In the genomic region with DNA sequence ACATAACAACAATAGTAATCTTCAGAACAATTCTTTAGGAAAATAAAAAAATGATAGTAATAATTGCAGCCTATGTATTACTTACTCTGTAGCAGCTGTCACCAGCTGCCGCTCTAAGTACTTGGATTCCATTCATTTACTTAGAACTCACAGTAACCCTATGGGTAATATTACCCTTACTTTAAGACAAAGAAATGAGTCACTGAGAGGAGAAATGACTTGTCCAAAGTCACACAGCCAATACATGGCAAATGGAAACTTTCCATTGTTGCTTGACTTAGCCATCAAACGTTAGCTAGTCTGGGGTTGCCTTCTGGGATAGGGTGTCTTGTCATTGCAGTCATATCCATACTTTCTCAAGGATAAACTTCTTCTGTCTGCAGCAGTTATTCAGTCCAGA, we compare ENCODE assay signal across 9 cellular contexts. TPM values are rescaled to one million over a fixed set of nuclear protein-coding genes. Genes with fewer than 3 reads are reported as not detected.
A peak's percentile ranks its signal among the peaks of the same experiment; 100 is the strongest.
DNase-seq lines count a peak whose midpoint lies in the region; ATAC-seq, FAIRE-seq and TF ChIP-seq lines count a peak whose summit lies in the region.
"Had no signal": no experiment of that assay in that cellular context is flagged by ENCODE, and none has a peak within 500 bp of the region (broad histone marks: within the 10 kb centered on the region; RNA-seq: fewer than 3 reads in every experiment).

No MANE protein-coding gene starts in this region.

- H3K9me3 ChIP-seq in breast epithelium: no peaks in the 10 kb centered on the region
- H3K9me3 ChIP-seq in esophagus muscularis mucosa: no peaks in the 10 kb centered on the region

- peak; percentile 64 for ATAC-seq in HG02870 (IDR thresholded peaks at IDR 0.05; ENCODE audit: unreplicated experiment)
- peak; percentile 70 for ATAC-seq in stimulated activated naive CD8-positive, alpha-beta T cell treated with anti-CD3 and anti-CD28 coated beads, Interleukin-15, amount 100 ng/mL, for 72 hours

- intact Hi-C loops in MCF 10A (cut with micrococcal nuclease): loop anchor here (2.0 to 5.0 kb wide), 5 partner anchors 47 to 223 kb away; partner anchors contain the start of gene CREM
- intact Hi-C loops in breast epithelium (cut with DNase I; ENCODE audit: low total_unique reads): no loop called here
- intact Hi-C loops in esophagus muscularis mucosa (cut with DNase I): loop anchor here (5.0 to 10.0 kb wide), 2 partner anchors 77 to 115 kb away; no protein-coding TSS in a partner anchor

- H3K27me3 ChIP-seq in breast epithelium: no peaks in the 10 kb centered on the region
- no peaks in the 10 kb centered on the region for H3K27me3 ChIP-seq in esophagus muscularis mucosa

- no peak overlapping the region for H3K27ac Mint-ChIP-seq in MCF 10A (ENCODE audit: low read depth, unreplicated experiment)
- peak overlapping the region; percentile 42 to 83 for H3K27ac Mint-ChIP-seq in stimulated activated naive CD8-positive, alpha-beta T cell treated with anti-CD3 and anti-CD28 coated beads, Interleukin-15, amount 100 ng/mL, for 72 hours

- no peak overlapping the region for H3K27ac ChIP-seq in breast epithelium
- H3K27ac ChIP-seq in esophagus muscularis mucosa (replicated peaks in 1 of 4): no peak overlapping the region

- H3K4me1 ChIP-seq in breast epithelium (peaks cover 0 to 7% of the 10 kb centered on the region in 2 donors), esophagus muscularis mucosa (peaks cover 46 to 59% (median 57%) of the 10 kb centered on the region in 4 donors)

- H3K4me3 Mint-ChIP-seq in MCF 10A (ENCODE audit: unreplicated experiment): no peak overlapping the region
- H3K4me3 Mint-ChIP-seq in stimulated activated naive CD8-positive, alpha-beta T cell treated with anti-CD3 and anti-CD28 coated beads, Interleukin-15, amount 100 ng/mL, for 72 hours: peak overlapping the region; percentile 40 to 87

- H3K27me3 Mint-ChIP-seq in MCF 10A (ENCODE audit: insufficient read depth, unreplicated experiment): no peaks in the 10 kb centered on the region
- no peaks in the 10 kb centered on the region for H3K27me3 Mint-ChIP-seq in stimulated activated naive CD8-positive, alpha-beta T cell treated with anti-CD3 and anti-CD28 coated beads, Interleukin-15, amount 100 ng/mL, for 72 hours

- no peak for TF ChIP-seq EP300 in esophagus muscularis mucosa (IDR thresholded peaks at IDR 0.05)

- no peaks in the 10 kb centered on the region for H3K36me3 ChIP-seq in breast epithelium
- no peaks in the 10 kb centered on the region for H3K36me3 ChIP-seq in esophagus muscularis mucosa

- H3K4me3 ChIP-seq in breast epithelium (no peak overlapping the region), esophagus muscularis mucosa (no peak overlapping the region)

- CTCF ChIA-PET in MCF 10A (lab: Yijun Ruan, JAX): no interaction called here

- POLR2A ChIA-PET in MCF 10A (lab: Yijun Ruan, JAX): interaction anchor here (0.6 to 1.3 kb wide), 5 partner anchors 10 to 207 kb away, joined by 3 to 4 read pairs (median 3); no protein-coding TSS in a partner anchor

- no peak for FAIRE-seq in RCC 7860 (lab: Jason Lieb, UNC)

- no peak for TF ChIP-seq POLR2A in breast epithelium (IDR thresholded peaks at IDR 0.05)
- TF ChIP-seq POLR2A in esophagus muscularis mucosa (IDR thresholded peaks at IDR 0.05; ENCODE audit: low read depth): no peak

- DNase-seq in MCF 10A (ENCODE audit: unreplicated experiment) (peak; percentile 34), breast epithelium (ENCODE audit: low spot score in 2 of 2) (no peak), RCC 7860 (ENCODE audit: low spot score) (peak; percentile 24), esophagus muscularis mucosa (ENCODE audit: extremely low spot score) (no peak), NCI-H2196 (lab: John Stamatoyannopoulos, UW; ENCODE audit: unreplicated experiment) (no peak), 8988T (no peak)
- peak in 1 of 2 donors; percentile 13 for DNase-seq in stimulated activated naive CD8-positive, alpha-beta T cell treated with anti-CD3 and anti-CD28 coated beads, Interleukin-15, amount 100 ng/mL, for 72 hours
- DNase-seq: COR-L47 had no signal

- peaks cover 36% of the 10 kb centered on the region for H3K4me1 Mint-ChIP-seq in MCF 10A (ENCODE audit: insufficient read depth, unreplicated experiment)
- peaks cover 76% of the 10 kb centered on the region for H3K4me1 Mint-ChIP-seq in stimulated activated naive CD8-positive, alpha-beta T cell treated with anti-CD3 and anti-CD28 coated beads, Interleukin-15, amount 100 ng/mL, for 72 hours

- no peaks in the 10 kb centered on the region for H3K9me3 Mint-ChIP-seq in MCF 10A (ENCODE audit: unreplicated experiment)
- H3K9me3 Mint-ChIP-seq in stimulated activated naive CD8-positive, alpha-beta T cell treated with anti-CD3 and anti-CD28 coated beads, Interleukin-15, amount 100 ng/mL, for 72 hours: no peaks in the 10 kb centered on the region

- no peak for TF ChIP-seq CTCF in MCF 10A (IDR thresholded peaks at IDR 0.05; ENCODE audit: unreplicated experiment)
- TF ChIP-seq CTCF in breast epithelium (IDR thresholded peaks at IDR 0.05): no peak
- TF ChIP-seq CTCF in esophagus muscularis mucosa (IDR thresholded peaks at IDR 0.05): no peak

- 71% methylated on average over 2 of the region's 2 CpGs for WGBS in esophagus muscularis mucosa

- H3K36me3 Mint-ChIP-seq in MCF 10A (ENCODE audit: insufficient read depth, unreplicated experiment): peaks cover 7% of the 10 kb centered on the region

- BruUV-seq in MCF 10A (replicated peaks; lab: Mats Ljungman, UMichigan): no TSS peak

RNA-seq across cellular contexts. Expression of gene CCNY, which starts 3.6 kb away (rescaled TPM):
- total RNA-seq in MCF 10A (2022) (68.9 and 79.7 TPM in 2 replicates), breast epithelium (10 to 100 TPM; 28.7 to 41.0 (median 36.1) TPM), esophagus muscularis mucosa (10 to 100 TPM; 36.6 to 53.5 (median 47.0) TPM)

Comparison
In these comparisons a context has a peak if more than half of its experiments do, and no peak if none do; other contexts are left out.
1. DNase-seq: peak in MCF 10A (single experiment) and RCC 7860 (single experiment); none in breast epithelium (0 of 2), esophagus muscularis mucosa (single experiment), NCI-H2196 (single experiment) and 8988T (single experiment).